19 cellular contexts compared by ENCODE assay signal in genomic region chr7:43768894-43769272, GRCh38.
"Had no signal": no experiment of that assay in that cellular context is flagged by ENCODE, and none has a peak within 500 bp of the region (broad histone marks: within the 10 kb centered on the region; RNA-seq: fewer than 3 reads in every experiment).

No MANE protein-coding gene starts in this region.

- DNase-seq: activated CD4-positive, alpha-beta T cell treated with anti-CD3 and anti-CD28 coated beads, Interleukin-2, amount 50 U/mL, for 48 hours; activated gamma-delta T cell; colonic mucosa; dorsolateral prefrontal cortex; esophagus squamous epithelium; gastrocnemius medialis; hypothalamus; left ventricle myocardium superior; ovary; psoas muscle; right cardiac atrium; stimulated activated CD4-positive, alpha-beta T cell treated with anti-CD3 and anti-CD28 coated beads, Interleukin-12 subunit alpha, Interleukin-12 subunit beta, amount 100 ng/mL, for 4 hours; stimulated activated CD4-positive, alpha-beta T cell treated with anti-CD3 and anti-CD28 coated beads, Interleukin-1b, Interleukin-23, amount 100 ng/mL, for 48 hours; testis had no signal

- ATAC-seq: gastrocnemius medialis, left ventricle myocardium superior, psoas muscle, right cardiac atrium, SK-N-SH treated with all-trans-retinoic acid at 6 μM for 48 hours had no signal

- H3K9me3 Mint-ChIP-seq: activated naive CD4-positive, alpha-beta T cell treated with anti-CD3 and anti-CD28 coated beads, Interleukin-2, amount 50 U/mL, for 24 hours; central memory CD8-positive, alpha-beta T cell; stimulated activated memory B cell treated with anti-CD40 and anti-IgM and Interleukin-4, amounts not matched to agents 10 μg/mL and 1 μg/mL and 100 μg/mL, for 72 hours had no signal

- H3K27me3 Mint-ChIP-seq: activated naive CD4-positive, alpha-beta T cell treated with anti-CD3 and anti-CD28 coated beads, Interleukin-2, amount 50 U/mL, for 24 hours; central memory CD8-positive, alpha-beta T cell; stimulated activated memory B cell treated with anti-CD40 and anti-IgM and Interleukin-4, amounts not matched to agents 10 μg/mL and 1 μg/mL and 100 μg/mL, for 72 hours had no signal

- H3K4me3 Mint-ChIP-seq: activated naive CD4-positive, alpha-beta T cell treated with anti-CD3 and anti-CD28 coated beads, Interleukin-2, amount 50 U/mL, for 24 hours; central memory CD8-positive, alpha-beta T cell; nephron; stimulated activated memory B cell treated with anti-CD40 and anti-IgM and Interleukin-4, amounts not matched to agents 10 μg/mL and 1 μg/mL and 100 μg/mL, for 72 hours had no signal

- H3K27ac Mint-ChIP-seq: activated naive CD4-positive, alpha-beta T cell treated with anti-CD3 and anti-CD28 coated beads, Interleukin-2, amount 50 U/mL, for 24 hours; stimulated activated memory B cell treated with anti-CD40 and anti-IgM and Interleukin-4, amounts not matched to agents 10 μg/mL and 1 μg/mL and 100 μg/mL, for 72 hours had no signal
